17 cellular contexts compared by ENCODE assay signal in genomic region chr7:30533886-30534285, GRCh38.
"Had no signal": no experiment of that assay in that cellular context is flagged by ENCODE, and none has a peak within 500 bp of the region (broad histone marks: within the 10 kb centered on the region; RNA-seq: fewer than 3 reads in every experiment).

No MANE protein-coding gene starts in this region.

- H2AFZ ChIP-seq: parathyroid adenoma had no signal

- H3K4me1 ChIP-seq: gastrocnemius medialis, parathyroid adenoma, prostate gland, sigmoid colon had no signal

- H3K9me3 Mint-ChIP-seq: naive thymus-derived CD4-positive, alpha-beta T cell had no signal

- DNase-seq: cortex of kidney; dorsolateral prefrontal cortex; effector CD8-positive, alpha-beta T cell; gastrocnemius medialis; glutamatergic neuron; kidney; left colon; mammary epithelial cell; naive thymus-derived CD4-positive, alpha-beta T cell; nephron progenitor cell; sigmoid colon; stimulated activated CD4-positive, alpha-beta T cell treated with anti-CD3 and anti-CD28 coated beads, Interleukin-2, amount 100 ng/mL, for 24 hours; stimulated activated naive CD4-positive, alpha-beta T cell treated with Interleukin-2 at 50 U/mL for 16 hours; trophoblast cell had no signal

- H3K9ac ChIP-seq: parathyroid adenoma had no signal

- H3K4me1 Mint-ChIP-seq: nephron progenitor cell had no signal

- H3K79me2 ChIP-seq: parathyroid adenoma had no signal

- H3K4me3 ChIP-seq: dorsolateral prefrontal cortex, gastrocnemius medialis, prostate gland, sigmoid colon, skin epidermis had no signal

- H3K4me3 Mint-ChIP-seq: naive thymus-derived CD4-positive, alpha-beta T cell; nephron progenitor cell had no signal

- H3K27me3 ChIP-seq: dorsolateral prefrontal cortex, gastrocnemius medialis, sigmoid colon had no signal

- H3K9me3 ChIP-seq: gastrocnemius medialis, prostate gland, sigmoid colon had no signal

- ATAC-seq: gastrocnemius medialis; left colon; naive thymus-derived CD4-positive, alpha-beta T cell had no signal

- H3K27me3 Mint-ChIP-seq: naive thymus-derived CD4-positive, alpha-beta T cell had no signal

- H3K27ac Mint-ChIP-seq: nephron progenitor cell had no signal

- H3K36me3 ChIP-seq: gastrocnemius medialis, prostate gland had no signal

- H3K27ac ChIP-seq: dorsolateral prefrontal cortex, gastrocnemius medialis, parathyroid adenoma, sigmoid colon, skin epidermis had no signal
